ENCODE assay signal across 9 cellular contexts in the genomic region with DNA sequence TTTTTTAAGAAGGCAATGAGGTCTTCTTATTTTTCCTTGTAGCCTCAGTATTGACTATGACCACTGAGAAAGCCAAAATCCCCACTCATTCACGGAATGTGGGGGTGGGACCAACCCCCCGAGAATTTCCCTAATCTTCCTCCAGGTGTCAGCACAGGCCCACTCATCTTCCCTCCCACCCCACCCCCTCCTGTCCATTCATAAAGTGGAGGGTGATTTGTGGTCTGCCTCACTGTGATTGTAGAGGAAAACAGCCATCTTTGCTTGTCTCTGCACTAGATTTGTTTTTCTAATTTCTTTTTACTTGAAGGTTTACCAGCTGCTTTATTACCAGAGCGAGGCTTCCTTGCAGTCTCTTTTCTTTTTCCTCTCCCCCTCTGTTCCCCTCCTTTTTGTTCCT.
DNase-seq lines count a peak whose midpoint lies in the region; ATAC-seq and TF ChIP-seq lines count a peak whose summit lies in the region.
"Had no signal": no experiment of that assay in that cellular context is flagged by ENCODE, and none has a peak within 500 bp of the region (broad histone marks: within the 10 kb centered on the region; RNA-seq: fewer than 3 reads in every experiment).

No MANE protein-coding gene starts in this region.

- no peaks in the 10 kb centered on the region for H3K27me3 ChIP-seq in esophagus squamous epithelium

- peak; percentile 23 for DNase-seq in CD1c-positive myeloid dendritic cell (ENCODE audit: extremely low spot score)
- DNase-seq in NCI-H2107 treated with DMSO at 0.1 percent for 48 hours (lab: John Stamatoyannopoulos, UW; ENCODE audit: unreplicated experiment) = peak; percentile 49
- DNase-seq in activated T-cell treated with anti-CD3 and anti-CD28 coated beads, Interleukin-2, amount 50 U/mL, for 24 hours = peak; percentile 48
- peak; percentile 34 for DNase-seq in glomerular visceral epithelial cell (ENCODE audit: extremely low spot score)
- DNase-seq in sciatic nerve (ENCODE audit: low spot score) = no peak
- DNase-seq in esophagus squamous epithelium (lab: John Stamatoyannopoulos, UW) = no peak
- DNase-seq in Kasumi-1 (lab: John Stamatoyannopoulos, UW) = no peak

- no peaks in the 10 kb centered on the region for H3K9me3 ChIP-seq in esophagus squamous epithelium

- H3K36me3 Mint-ChIP-seq in activated T-cell treated with anti-CD3 and anti-CD28 coated beads, Interleukin-2, amount 50 U/mL, for 24 hours (ENCODE audit: low read depth) = no peaks in the 10 kb centered on the region
- H3K36me3 Mint-ChIP-seq: memory B cell had no signal

- no peak overlapping the region for H3K27ac ChIP-seq in esophagus squamous epithelium

- intact Hi-C loops in sciatic nerve (cut with DNase I) = no loop called here
- intact Hi-C loops in esophagus squamous epithelium (cut with DNase I) = no loop called here

- H3K4me3 ChIP-seq in esophagus squamous epithelium = no peak overlapping the region

- no peaks in the 10 kb centered on the region for H3K36me3 ChIP-seq in esophagus squamous epithelium

- peaks cover 0 to 40% (median 15%) of the 10 kb centered on the region in 3 donors for H3K4me1 ChIP-seq in esophagus squamous epithelium

- peak overlapping the region; percentile 95 for H3K27ac Mint-ChIP-seq in activated T-cell treated with anti-CD3 and anti-CD28 coated beads, Interleukin-2, amount 50 U/mL, for 24 hours
- H3K27ac Mint-ChIP-seq: memory B cell had no signal

- TF ChIP-seq CTCF in esophagus squamous epithelium (IDR thresholded peaks at IDR 0.05) = peak in 3 of 6 experiments; percentile 30 to 47 (median 33)

- 25 to 33% methylated on average over 3 of the region's 3 CpGs for WGBS in esophagus squamous epithelium, 2 donors

- TF ChIP-seq POLR2A in esophagus squamous epithelium (IDR thresholded peaks at IDR 0.05) = no peak

- no peaks in the 10 kb centered on the region for H3K27me3 Mint-ChIP-seq in activated T-cell treated with anti-CD3 and anti-CD28 coated beads, Interleukin-2, amount 50 U/mL, for 24 hours

- H3K9me3 Mint-ChIP-seq in activated T-cell treated with anti-CD3 and anti-CD28 coated beads, Interleukin-2, amount 50 U/mL, for 24 hours = no peaks in the 10 kb centered on the region
- H3K9me3 Mint-ChIP-seq: memory B cell had no signal

- peak overlapping the region; percentile 61 for H3K4me3 Mint-ChIP-seq in activated T-cell treated with anti-CD3 and anti-CD28 coated beads, Interleukin-2, amount 50 U/mL, for 24 hours
- H3K4me3 Mint-ChIP-seq: memory B cell had no signal

- peaks cover 82% of the 10 kb centered on the region for H3K4me1 Mint-ChIP-seq in activated T-cell treated with anti-CD3 and anti-CD28 coated beads, Interleukin-2, amount 50 U/mL, for 24 hours (ENCODE audit: low read depth)

- ATAC-seq in GM21529 (IDR thresholded peaks at IDR 0.05; ENCODE audit: unreplicated experiment) (peak; percentile 52), sciatic nerve (peak; percentile 61)

Comparison
In these comparisons a context has a peak if more than half of its experiments do, and no peak if none do; other contexts are left out.
1. DNase-seq: peak in CD1c-positive myeloid dendritic cell (single experiment), NCI-H2107 treated with DMSO at 0.1 percent for 48 hours (single experiment), activated T-cell treated with anti-CD3 and anti-CD28 coated beads, Interleukin-2, amount 50 U/mL, for 24 hours (single experiment) and glomerular visceral epithelial cell (single experiment); none in sciatic nerve (single experiment), esophagus squamous epithelium (single experiment) and Kasumi-1 (0 of 2).